In the genomic region with DNA sequence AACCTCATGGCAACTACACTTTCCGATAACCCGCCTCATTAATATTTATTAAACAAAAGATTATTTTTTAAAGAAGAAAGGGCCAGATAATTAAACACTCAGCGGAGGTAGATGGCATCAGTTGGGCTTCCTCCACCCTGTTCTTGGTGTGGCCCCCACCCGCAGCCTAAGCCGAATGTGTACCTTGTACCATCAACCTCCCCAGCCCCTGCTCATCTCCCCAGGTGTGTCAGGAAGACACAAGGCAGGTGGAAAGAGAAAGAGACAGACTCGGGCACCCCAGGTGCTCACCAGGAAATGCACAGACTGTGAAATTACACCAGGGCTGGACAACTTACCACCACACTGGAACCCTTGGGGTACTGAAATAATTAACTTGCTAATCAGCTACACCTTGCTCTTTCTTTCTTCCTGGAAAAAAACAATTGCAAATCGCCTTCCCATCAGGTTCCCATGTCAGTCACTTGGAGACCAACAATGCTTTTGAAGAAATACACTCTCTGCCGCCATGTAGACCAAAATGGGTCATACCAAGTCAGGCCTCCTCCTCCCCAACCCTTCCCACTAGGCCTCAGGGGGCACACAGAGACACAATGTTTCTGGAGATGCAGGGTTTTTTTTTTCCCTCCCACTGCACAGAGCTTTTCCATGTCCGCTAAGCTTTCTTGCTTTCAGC, we compare ENCODE assay signal across 21 cellular contexts. TPM values are rescaled to one million over a fixed set of nuclear protein-coding genes. Genes with fewer than 3 reads are reported as not detected.
A peak's percentile ranks its signal among the peaks of the same experiment; 100 is the strongest.
DNase-seq lines count a peak whose midpoint lies in the region; ATAC-seq and TF ChIP-seq lines count a peak whose summit lies in the region.
"Had no signal": no experiment of that assay in that cellular context is flagged by ENCODE, and none has a peak within 500 bp of the region (broad histone marks: within the 10 kb centered on the region; RNA-seq: fewer than 3 reads in every experiment).

No MANE protein-coding gene starts in this region.

- no peak for DNase-seq in CD4-positive, CD25-positive, alpha-beta regulatory T cell
- DNase-seq in NCI-H146 (lab: John Stamatoyannopoulos, UW) (peak; percentile 52), natural killer cell (no peak), SW 1271 (lab: John Stamatoyannopoulos, UW) (no peak)
- DNase-seq in activated effector memory CD4-positive, alpha-beta T cell treated with Interleukin-2 at 50 U/mL for 16 hours, result no peak
- DNase-seq: activated CD4-positive, alpha-beta T cell treated with anti-CD3 and anti-CD28 coated beads, Interleukin-2, amount 50 U/mL, for 1 hour; hippocampal formation; KG1; NK-92 treated with Interleukin-12 subunit alpha and Interleukin-12 subunit beta, amount 100 ng/mL, for 24 hours; SHP77 treated with DMSO at 0.1 percent for 48 hours; stimulated activated CD4-positive, alpha-beta T cell treated with anti-CD3 and anti-CD28 coated beads, Interleukin-4, amount 100 ng/mL, for 24 hours had no signal

- peaks cover 40% of the 10 kb centered on the region for H3K27me3 ChIP-seq in CD4-positive, CD25-positive, alpha-beta regulatory T cell (ENCODE audit: control insufficient read depth, insufficient read depth, low read length)

- intact Hi-C loops in dendritic cell treated with granulocyte-macrophage colony-stimulating factor and Interleukin-4, amounts not matched to agents 40 ng/mL and 50 ng/mL, for 4 days (cut with micrococcal nuclease), result loop anchor here (2.0 kb wide), 1 partner anchor 20 kb away; the partner anchor contains the start of gene AATF
- intact Hi-C loops in natural killer cell (cut with micrococcal nuclease), result no loop called here

- no peak overlapping the region for H3K27ac Mint-ChIP-seq in CD4-positive, CD25-positive, alpha-beta regulatory T cell
- H3K27ac Mint-ChIP-seq in dendritic cell treated with granulocyte-macrophage colony-stimulating factor and Interleukin-4, amounts not matched to agents 40 ng/mL and 50 ng/mL, for 4 days, result peak overlapping the region; percentile 73
- peak overlapping the region in 1 of 2 donors; percentile 70 for H3K27ac Mint-ChIP-seq in natural killer cell
- H3K27ac Mint-ChIP-seq: activated T-helper 2 cell treated with anti-CD3 and anti-CD28 coated beads, Interferon-gamma antibody, Interleukin-2, Interleukin-4, amounts not matched to agents 10 μg/mL and 5 μg/mL and 100 μg/mL, durations not matched to agents 14 hours and 24 hours and 36 hours had no signal

- H3K27ac ChIP-seq in CD4-positive, CD25-positive, alpha-beta regulatory T cell (ENCODE audit: insufficient read depth, low read length, poor library complexity, severe bottlenecking), result no peak overlapping the region
- H3K27ac ChIP-seq: GM23248, upper lobe of right lung had no signal

- H3K4me1 ChIP-seq in CD4-positive, CD25-positive, alpha-beta regulatory T cell (ENCODE audit: control insufficient read depth, insufficient read depth, low read length, poor library complexity, severe bottlenecking), result peaks cover 26% of the 10 kb centered on the region

- no peaks in the 10 kb centered on the region for H3K9me3 ChIP-seq in CD4-positive, CD25-positive, alpha-beta regulatory T cell (ENCODE audit: control insufficient read depth in 2 of 2, low read length in 2 of 2)
- H3K9me3 ChIP-seq: upper lobe of right lung had no signal

- H3K36me3 ChIP-seq in CD4-positive, CD25-positive, alpha-beta regulatory T cell (ENCODE audit: control insufficient read depth, insufficient read depth, low read length), result no peaks in the 10 kb centered on the region
- H3K36me3 ChIP-seq: upper lobe of right lung had no signal

- peaks cover 75% of the 10 kb centered on the region for H3K27me3 Mint-ChIP-seq in CD4-positive, CD25-positive, alpha-beta regulatory T cell
- peaks cover 66% of the 10 kb centered on the region for H3K27me3 Mint-ChIP-seq in dendritic cell treated with granulocyte-macrophage colony-stimulating factor and Interleukin-4, amounts not matched to agents 40 ng/mL and 50 ng/mL, for 4 days
- peaks cover 69 to 70% of the 10 kb centered on the region in 2 donors for H3K27me3 Mint-ChIP-seq in natural killer cell (ENCODE audit: low read depth in 2 of 2)

- peak overlapping the region; percentile 36 to 75 (median 50) for H3K4me3 Mint-ChIP-seq in CD4-positive, CD25-positive, alpha-beta regulatory T cell
- peak overlapping the region; percentile 61 for H3K4me3 Mint-ChIP-seq in dendritic cell treated with granulocyte-macrophage colony-stimulating factor and Interleukin-4, amounts not matched to agents 40 ng/mL and 50 ng/mL, for 4 days
- peak overlapping the region; percentile 91 for H3K4me3 Mint-ChIP-seq in natural killer cell
- H3K4me3 Mint-ChIP-seq: neural crest cell had no signal

- no peaks in the 10 kb centered on the region for H3K36me3 Mint-ChIP-seq in CD4-positive, CD25-positive, alpha-beta regulatory T cell
- H3K36me3 Mint-ChIP-seq in dendritic cell treated with granulocyte-macrophage colony-stimulating factor and Interleukin-4, amounts not matched to agents 40 ng/mL and 50 ng/mL, for 4 days (ENCODE audit: low read depth), result no peaks in the 10 kb centered on the region
- no peaks in the 10 kb centered on the region for H3K36me3 Mint-ChIP-seq in natural killer cell

- peaks cover 8 to 43% (median 26%) of the 10 kb centered on the region in 4 donors for H3K4me1 Mint-ChIP-seq in CD4-positive, CD25-positive, alpha-beta regulatory T cell
- H3K4me1 Mint-ChIP-seq in dendritic cell treated with granulocyte-macrophage colony-stimulating factor and Interleukin-4, amounts not matched to agents 40 ng/mL and 50 ng/mL, for 4 days (ENCODE audit: low read depth), result peaks cover 41% of the 10 kb centered on the region
- H3K4me1 Mint-ChIP-seq in natural killer cell, result peaks cover 32 to 33% of the 10 kb centered on the region in 2 donors

- no peak for TF ChIP-seq CTCF in natural killer cell (IDR thresholded peaks at IDR 0.05)

- no peaks in the 10 kb centered on the region for H3K9me3 Mint-ChIP-seq in CD4-positive, CD25-positive, alpha-beta regulatory T cell
- H3K9me3 Mint-ChIP-seq in dendritic cell treated with granulocyte-macrophage colony-stimulating factor and Interleukin-4, amounts not matched to agents 40 ng/mL and 50 ng/mL, for 4 days, result no peaks in the 10 kb centered on the region
- H3K9me3 Mint-ChIP-seq in natural killer cell, result no peaks in the 10 kb centered on the region
- H3K9me3 Mint-ChIP-seq: activated T-helper 2 cell treated with anti-CD3 and anti-CD28 coated beads, Interferon-gamma antibody, Interleukin-2, Interleukin-4, amounts not matched to agents 10 μg/mL and 5 μg/mL and 100 μg/mL, durations not matched to agents 14 hours and 24 hours and 36 hours; neural crest cell had no signal

- no peak for ATAC-seq in CD4-positive, CD25-positive, alpha-beta regulatory T cell (ENCODE audit: low read depth in 2 of 2)
- ATAC-seq in natural killer cell (peak in 1 of 3 donors; percentile 13), HG03520 (IDR thresholded peaks at IDR 0.05; ENCODE audit: unreplicated experiment) (no peak), HG03280 (IDR thresholded peaks at IDR 0.05; ENCODE audit: unreplicated experiment) (no peak)

- peak overlapping the region; percentile 26 for H3K4me3 ChIP-seq in CD4-positive, CD25-positive, alpha-beta regulatory T cell (ENCODE audit: low read depth, low read length)
- H3K4me3 ChIP-seq: dorsolateral prefrontal cortex, upper lobe of right lung had no signal

RNA-seq across cellular contexts. Expression of gene LHX1, which starts 8.7 kb away (rescaled TPM):
- total RNA-seq in CD4-positive, CD25-positive, alpha-beta regulatory T cell, result not detected
- polyA plus RNA-seq in CD4-positive, CD25-positive, alpha-beta regulatory T cell, result under 1 TPM in 3 of 4 donors, not detected in 1; 0.05 to 0.22 (median 0.05) TPM
- total RNA-seq in natural killer cell, result not detected
- total RNA-seq: GM23248, lower leg skin, sciatic nerve, upper lobe of right lung had no signal
- polyA plus RNA-seq: GM23248 had no signal

RNA-seq across cellular contexts. Expression of gene AATF, which starts 20.2 kb away (rescaled TPM):
- 72.6 TPM for total RNA-seq in CD4-positive, CD25-positive, alpha-beta regulatory T cell
- 10 to 100 TPM; 81.2 to 89.8 (median 84.9) TPM for polyA plus RNA-seq in CD4-positive, CD25-positive, alpha-beta regulatory T cell
- 10 to 100 TPM; 60.1 to 67.2 (median 63.2) TPM for total RNA-seq in natural killer cell
